Comparison of ENCODE assay signal across 24 cellular contexts in the genomic region with DNA sequence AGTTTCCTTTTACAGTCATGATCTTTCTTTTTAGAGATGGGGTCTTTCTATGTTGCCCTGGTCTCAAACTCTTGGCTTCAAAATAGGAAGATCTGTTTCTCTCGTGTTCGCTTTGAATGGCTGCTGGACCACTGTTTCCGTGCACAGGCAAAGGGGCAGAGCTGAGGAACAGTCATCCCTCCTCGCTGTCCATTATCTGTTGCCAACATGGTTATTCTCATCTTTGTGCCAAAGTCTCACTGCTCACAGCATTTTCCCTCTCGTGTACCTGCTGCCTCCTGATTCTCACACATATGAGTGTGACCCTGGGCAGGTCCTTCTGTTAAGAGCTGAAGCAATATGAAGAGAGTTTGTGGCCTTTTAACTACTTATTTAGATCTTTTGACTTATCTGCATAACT. TPM values are rescaled to one million over a fixed set of nuclear protein-coding genes. Genes with fewer than 3 reads are reported as not detected.
A peak's percentile ranks its signal among the peaks of the same experiment; 100 is the strongest.
DNase-seq lines count a peak whose midpoint lies in the region; ATAC-seq and FAIRE-seq lines count a peak whose summit lies in the region.
"Had no signal": no experiment of that assay in that cellular context is flagged by ENCODE, and none has a peak within 500 bp of the region (broad histone marks: within the 10 kb centered on the region; RNA-seq: fewer than 3 reads in every experiment).

No MANE protein-coding gene starts in this region.

- DNase-seq in stimulated activated naive CD8-positive, alpha-beta T cell treated with anti-CD3 and anti-CD28 coated beads, Interleukin-15, Interleukin-2, amounts not matched to agents 100 U/mL and 50 U/mL, for 24 hours, result no peak
- DNase-seq in RPMI7951 (ENCODE audit: low read depth), result peak; percentile 16
- DNase-seq in left colon, result no peak
- peak; percentile 29 for DNase-seq in urothelium cell line (ENCODE audit: low spot score)
- no peak for DNase-seq in globus pallidus (ENCODE audit: low spot score)
- DNase-seq: 8988T; activated CD4-positive, alpha-beta T cell treated with anti-CD3 and anti-CD28 coated beads, Interleukin-2, amount 10 ng/mL, durations not matched to agents 24 days and 14 days; activated naive CD4-positive, alpha-beta T cell; activated T-cell treated with anti-CD3 and anti-CD28 coated beads, Interleukin-2, amount 50 U/mL, for 4 hours; BE2C; KBM-7; lower lobe of right lung; NCI-H1417 treated with DMSO at 0.1 percent for 48 hours; NCI-H510A; posterior cingulate gyrus; right lobe of liver; T-helper 2 cell had no signal

- peak overlapping the region; percentile 58 for H3K27ac Mint-ChIP-seq in stimulated activated naive CD8-positive, alpha-beta T cell treated with anti-CD3 and anti-CD28 coated beads, Interleukin-15, Interleukin-2, amounts not matched to agents 100 ng/mL and 50 ng/mL, for 24 hours
- H3K27ac Mint-ChIP-seq: activated CD4-positive, alpha-beta T cell treated with anti-CD3 and anti-CD28 coated beads, Interleukin-2, amount 10 ng/mL, durations not matched to agents 24 days and 14 days; neural progenitor cell had no signal

- H3K27me3 Mint-ChIP-seq in stimulated activated naive CD8-positive, alpha-beta T cell treated with anti-CD3 and anti-CD28 coated beads, Interleukin-15, Interleukin-2, amounts not matched to agents 100 ng/mL and 50 ng/mL, for 24 hours, result peaks cover 18% of the 10 kb centered on the region

- no peak for ATAC-seq in stimulated activated naive CD8-positive, alpha-beta T cell treated with anti-CD3 and anti-CD28 coated beads, Interleukin-15, Interleukin-2, amounts not matched to agents 100 U/mL and 50 U/mL, for 24 hours
- ATAC-seq in left colon (peak; percentile 43), HG02884 (IDR thresholded peaks at IDR 0.05; ENCODE audit: unreplicated experiment) (no peak), HG03108 (IDR thresholded peaks at IDR 0.05; ENCODE audit: unreplicated experiment) (no peak)
- ATAC-seq: lower lobe of right lung had no signal

- no peaks in the 10 kb centered on the region for H3K9me3 Mint-ChIP-seq in stimulated activated naive CD8-positive, alpha-beta T cell treated with anti-CD3 and anti-CD28 coated beads, Interleukin-15, Interleukin-2, amounts not matched to agents 100 ng/mL and 50 ng/mL, for 24 hours
- H3K9me3 Mint-ChIP-seq: activated CD4-positive, alpha-beta T cell treated with anti-CD3 and anti-CD28 coated beads, Interleukin-2, amount 10 ng/mL, durations not matched to agents 24 days and 14 days; activated T-cell treated with anti-CD3 and anti-CD28 coated beads, Interleukin-2, amount 50 U/mL, for 4 hours; HFFc6; neural progenitor cell had no signal

- H3K36me3 Mint-ChIP-seq in stimulated activated naive CD8-positive, alpha-beta T cell treated with anti-CD3 and anti-CD28 coated beads, Interleukin-15, Interleukin-2, amounts not matched to agents 100 ng/mL and 50 ng/mL, for 24 hours (ENCODE audit: low read depth), result no peaks in the 10 kb centered on the region
- H3K36me3 Mint-ChIP-seq: neural progenitor cell had no signal

- no peak for FAIRE-seq in urothelium cell line (lab: Jason Lieb, UNC)
- FAIRE-seq: bronchial epithelial cell, GM12892 had no signal

- no peak overlapping the region for H3K4me3 Mint-ChIP-seq in stimulated activated naive CD8-positive, alpha-beta T cell treated with anti-CD3 and anti-CD28 coated beads, Interleukin-15, Interleukin-2, amounts not matched to agents 100 ng/mL and 50 ng/mL, for 24 hours
- H3K4me3 Mint-ChIP-seq: activated CD4-positive, alpha-beta T cell treated with anti-CD3 and anti-CD28 coated beads, Interleukin-2, amount 10 ng/mL, durations not matched to agents 24 days and 14 days; activated T-cell treated with anti-CD3 and anti-CD28 coated beads, Interleukin-2, amount 50 U/mL, for 4 hours; neural progenitor cell had no signal

- intact Hi-C loops in left colon (cut with DNase I, micrococcal nuclease), result no loop called here

- H3K4me1 Mint-ChIP-seq in stimulated activated naive CD8-positive, alpha-beta T cell treated with anti-CD3 and anti-CD28 coated beads, Interleukin-15, Interleukin-2, amounts not matched to agents 100 ng/mL and 50 ng/mL, for 24 hours (ENCODE audit: low read depth), result peaks cover 6% of the 10 kb centered on the region
- H3K4me1 Mint-ChIP-seq: neural progenitor cell had no signal

RNA-seq across cellular contexts. Expression of a gene that starts 28.0 kb away (rescaled TPM):
- 9.0 and 10.7 TPM in 2 replicates for total RNA-seq in RPMI7951 (2014; rRNA removed; shearing (Covaris generic))
- total RNA-seq in left colon, result 10 to 100 TPM; 38.6 to 51.4 TPM

RNA-seq across cellular contexts. Expression of a gene that starts 58.2 kb away (rescaled TPM):
- total RNA-seq in RPMI7951 (2014; rRNA removed; shearing (Covaris generic)), result 22.1 and 33.2 TPM in 2 replicates
- total RNA-seq in left colon, result 10 to 100 TPM; 16.3 to 16.5 TPM

Comparison
In these comparisons a context has a peak if more than half of its experiments do, and no peak if none do; other contexts are left out.
1. DNase-seq: peak in RPMI7951 (single experiment) and urothelium cell line (single experiment); none in stimulated activated naive CD8-positive, alpha-beta T cell treated with anti-CD3 and anti-CD28 coated beads, Interleukin-15, Interleukin-2, amounts not matched to agents 100 U/mL and 50 U/mL, for 24 hours (single experiment), left colon (0 of 2) and globus pallidus (single experiment).